7 cellular contexts compared by ENCODE assay signal in the genomic region with DNA sequence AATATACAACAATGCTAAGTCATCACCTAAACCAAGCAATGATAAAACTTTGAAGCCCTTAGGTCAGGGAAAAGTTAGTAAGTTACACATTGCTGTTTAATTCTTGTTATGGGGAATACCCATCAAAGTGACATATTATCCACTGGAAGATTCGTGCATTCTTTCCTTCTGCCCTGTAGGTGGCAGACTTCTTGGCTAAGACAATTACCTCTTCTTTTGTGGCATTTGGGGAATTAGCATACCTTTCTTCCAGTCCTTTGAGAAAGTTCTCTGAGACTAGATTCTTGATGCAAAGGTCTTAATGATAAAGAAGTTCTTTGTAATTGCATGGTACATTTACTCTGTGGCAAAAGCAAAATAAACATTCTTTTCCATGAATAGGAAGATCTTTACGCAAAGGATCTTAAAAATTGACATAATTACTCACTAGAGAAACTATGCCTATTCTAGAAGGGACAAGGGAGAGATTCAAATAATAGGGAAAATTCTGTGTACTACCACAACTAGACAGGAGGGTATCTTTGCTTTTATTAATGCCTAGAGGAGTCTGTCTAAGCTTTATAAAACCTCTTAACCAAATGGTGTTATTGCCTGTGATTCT.
DNase-seq lines count a peak whose midpoint lies in the region; ATAC-seq and TF ChIP-seq lines count a peak whose summit lies in the region.

No MANE protein-coding gene starts in this region.

- TF ChIP-seq CTCF in HFF-Myc (IDR thresholded peaks at IDR 0.05; ENCODE audit: low read depth, low read length, missing control alignments) = peak; percentile 11
- peak; percentile 73 for TF ChIP-seq CTCF in glutamatergic neuron (IDR thresholded peaks at IDR 0.05; ENCODE audit: partially characterized antibody, unreplicated experiment)

- no peaks in the 10 kb centered on the region for H3K4me1 Mint-ChIP-seq in glutamatergic neuron (ENCODE audit: low read depth, unreplicated experiment)
- H3K4me1 Mint-ChIP-seq in stimulated activated naive CD8-positive, alpha-beta T cell treated with anti-CD3 and anti-CD28 coated beads, Interleukin-15, amount 100 ng/mL, for 72 hours = no peaks in the 10 kb centered on the region

- DNase-seq in HFF-Myc (ENCODE audit: extremely low read depth, low read depth) (no peak), NCI-H82 treated with DMSO at 0.1 percent for 48 hours (lab: John Stamatoyannopoulos, UW; ENCODE audit: unreplicated experiment) (peak; percentile 4), glutamatergic neuron (no peak), NCI-H1048 (lab: John Stamatoyannopoulos, UW) (no peak)
- DNase-seq in activated CD4-positive, CD25-positive, alpha-beta regulatory T cell treated with anti-CD3 and anti-CD28 coated beads, Interleukin-2, amount 50 U/mL, for 72 hours = no peak
- DNase-seq in stimulated activated naive CD8-positive, alpha-beta T cell treated with anti-CD3 and anti-CD28 coated beads, Interleukin-15, amount 100 ng/mL, for 72 hours = no peak

- no peaks in the 10 kb centered on the region for H3K27me3 Mint-ChIP-seq in glutamatergic neuron (ENCODE audit: unreplicated experiment)
- peaks cover 5% of the 10 kb centered on the region for H3K27me3 Mint-ChIP-seq in stimulated activated naive CD8-positive, alpha-beta T cell treated with anti-CD3 and anti-CD28 coated beads, Interleukin-15, amount 100 ng/mL, for 72 hours

- no peak overlapping the region for H3K4me3 ChIP-seq in HFF-Myc (replicated peaks; ENCODE audit: low read depth, low read length)

- no peak overlapping the region for H3K27ac Mint-ChIP-seq in glutamatergic neuron (ENCODE audit: unreplicated experiment)
- H3K27ac Mint-ChIP-seq in stimulated activated naive CD8-positive, alpha-beta T cell treated with anti-CD3 and anti-CD28 coated beads, Interleukin-15, amount 100 ng/mL, for 72 hours = no peak overlapping the region

- H3K9me3 Mint-ChIP-seq in glutamatergic neuron (ENCODE audit: unreplicated experiment) = no peaks in the 10 kb centered on the region
- H3K9me3 Mint-ChIP-seq in stimulated activated naive CD8-positive, alpha-beta T cell treated with anti-CD3 and anti-CD28 coated beads, Interleukin-15, amount 100 ng/mL, for 72 hours = no peaks in the 10 kb centered on the region

- H3K4me3 Mint-ChIP-seq in glutamatergic neuron (ENCODE audit: unreplicated experiment) = no peak overlapping the region
- no peak overlapping the region for H3K4me3 Mint-ChIP-seq in stimulated activated naive CD8-positive, alpha-beta T cell treated with anti-CD3 and anti-CD28 coated beads, Interleukin-15, amount 100 ng/mL, for 72 hours

- ATAC-seq in GM18508 (IDR thresholded peaks at IDR 0.05; ENCODE audit: insufficient read depth, unreplicated experiment) = peak; percentile 85
- no peak for ATAC-seq in stimulated activated naive CD8-positive, alpha-beta T cell treated with anti-CD3 and anti-CD28 coated beads, Interleukin-15, amount 100 ng/mL, for 72 hours

- no peaks in the 10 kb centered on the region for H3K36me3 Mint-ChIP-seq in glutamatergic neuron (ENCODE audit: unreplicated experiment)
